1 cellular context compared by ENCODE assay signal in the genomic region with DNA sequence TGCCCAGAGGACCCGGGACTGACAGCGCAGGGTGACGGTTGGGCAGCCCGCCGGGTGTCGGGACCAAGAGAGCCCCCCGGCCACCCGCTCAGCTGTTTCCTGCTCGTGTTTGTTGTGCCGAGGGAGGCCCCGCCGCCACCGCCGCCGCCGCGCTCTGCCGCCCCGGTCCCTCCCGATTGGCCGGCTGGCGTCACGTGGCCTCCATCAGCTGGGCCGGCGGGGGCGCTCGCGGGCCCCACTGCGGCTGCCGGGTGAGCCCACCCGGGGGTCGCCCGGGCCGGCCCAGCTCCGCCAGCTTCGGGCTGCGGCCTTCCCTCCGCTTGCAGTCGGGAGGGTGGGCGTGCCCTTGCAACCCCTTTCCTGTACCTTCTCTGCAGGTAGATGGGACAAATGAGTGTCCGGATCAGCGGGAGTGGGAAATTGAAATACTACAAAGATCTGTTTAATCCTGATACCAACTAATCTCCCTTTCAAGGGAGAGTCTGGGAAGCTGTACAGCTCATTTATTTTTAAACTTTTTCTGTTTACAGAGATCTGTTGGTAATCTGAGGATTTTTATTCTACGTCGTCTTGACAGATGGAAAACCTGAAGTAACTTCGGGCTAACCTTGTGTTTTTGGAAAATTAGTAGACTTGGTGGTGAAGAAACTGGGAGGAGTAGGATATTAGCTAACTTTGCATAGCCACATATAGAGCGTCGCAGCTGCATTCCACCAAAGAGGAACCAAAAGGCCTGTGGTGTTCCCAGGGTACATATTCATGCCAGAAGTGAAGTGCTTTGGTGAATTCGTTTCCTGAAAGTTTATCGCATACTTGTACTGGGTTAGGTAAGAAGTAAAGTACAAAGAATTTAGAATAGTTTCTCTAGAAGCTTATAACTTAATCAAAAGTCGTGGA.
TF ChIP-seq lines count a peak whose summit lies in the region.

No MANE protein-coding gene starts in this region.

TF ChIP-seq in HepG2, 621 proteins besides CTCF, POLR2A, EP300 and RAD21 (continued from another document and continues in another):
- TF ChIP-seq, protein P1, sequence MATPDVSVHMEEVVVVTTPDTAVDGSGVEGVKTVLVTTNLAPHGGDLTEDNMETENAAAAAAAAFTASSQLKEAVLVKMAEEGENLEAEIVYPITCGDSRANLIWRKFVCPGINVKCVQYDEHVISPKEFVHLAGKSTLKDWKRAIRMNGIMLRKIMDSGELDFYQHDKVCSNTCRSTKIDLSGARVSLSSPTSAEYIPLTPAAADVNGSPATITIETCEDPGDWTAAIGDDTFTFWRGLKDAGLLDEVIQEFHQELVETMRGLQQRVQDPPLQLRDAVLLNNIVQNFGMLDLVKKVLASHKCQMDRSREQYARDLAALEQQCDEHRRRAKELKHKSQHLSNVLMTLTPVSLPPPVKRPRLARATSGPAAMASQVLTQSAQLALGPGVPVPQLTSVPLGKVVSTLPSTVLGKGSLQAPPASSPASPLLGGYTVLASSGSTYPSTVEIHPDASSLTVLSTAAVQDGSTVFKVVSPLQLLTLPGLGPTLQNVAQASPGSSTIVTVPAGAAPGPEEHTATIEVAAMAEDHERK (CRISPR knock-in tag; IDR thresholded peaks at IDR 0.05; ENCODE audit: low read depth) = no peak
- TF ChIP-seq PITX1 (CRISPR knock-in tag; IDR thresholded peaks at IDR 0.05) (no peak; the same call in 1 of the 2 replicates), ZMYM2 (CRISPR knock-in tag; IDR thresholded peaks at IDR 0.05) (no peak), ZNF232 (CRISPR knock-in tag; IDR thresholded peaks at IDR 0.05; ENCODE audit: borderline replicate concordance) (0 out of 2 replicates have a peak, but pooled peaks have one; percentile 27), HNRNPK (IDR thresholded peaks at IDR 0.05; ENCODE audit: low read depth, low read length, poor library complexity, severe bottlenecking) (peak; percentile 71), TCF7 (IDR thresholded peaks at IDR 0.05; ENCODE audit: low read depth) (no peak), ARHGAP35 (CRISPR knock-in tag; IDR thresholded peaks at IDR 0.05; ENCODE audit: borderline replicate concordance) (no peak), ZFP36L2 (CRISPR knock-in tag; IDR thresholded peaks at IDR 0.05) (no peak), ZBTB38 (CRISPR knock-in tag; IDR thresholded peaks at IDR 0.05) (no peak), ZNF598 (CRISPR knock-in tag; IDR thresholded peaks at IDR 0.05; ENCODE audit: borderline replicate concordance) (no peak), BORCS8-MEF2B (CRISPR knock-in tag; IDR thresholded peaks at IDR 0.05) (no peak), SIX1 (CRISPR knock-in tag; IDR thresholded peaks at IDR 0.05; ENCODE audit: borderline replicate concordance) (no peak), KDM2A (CRISPR knock-in tag; IDR thresholded peaks at IDR 0.05; ENCODE audit: borderline replicate concordance, low read depth) (peak; percentile 53; the same call in 1 of the 2 replicates), MYNN (CRISPR knock-in tag; IDR thresholded peaks at IDR 0.05; ENCODE audit: low read depth) (no peak), KDM5A (IDR thresholded peaks at IDR 0.05; ENCODE audit: borderline replicate concordance, low read length) (peak; percentile 41; the same call in 1 of the 2 replicates), GLI4 (CRISPR knock-in tag; IDR thresholded peaks at IDR 0.05; ENCODE audit: borderline replicate concordance) (no peak), ZNF24 (IDR thresholded peaks at IDR 0.05) (no peak), SATB2 (CRISPR knock-in tag; IDR thresholded peaks at IDR 0.05) (0 out of 2 replicates have a peak, but pooled peaks have one; percentile 65), TEAD3 (CRISPR knock-in tag; optimal IDR thresholded peaks at IDR 0.05; ENCODE audit: borderline replicate concordance) (peak; percentile 27), ZNF816 (CRISPR knock-in tag; IDR thresholded peaks at IDR 0.05; ENCODE audit: borderline replicate concordance) (no peak), NFKBIZ (CRISPR knock-in tag; IDR thresholded peaks at IDR 0.05) (no peak), CENPT (CRISPR knock-in tag; IDR thresholded peaks at IDR 0.05; ENCODE audit: low read depth) (no peak), MED13 (CRISPR knock-in tag; IDR thresholded peaks at IDR 0.05) (no peak), ELF1 (CRISPR knock-in tag; IDR thresholded peaks at IDR 0.05) (no peak), ZNF543 (CRISPR knock-in tag; IDR thresholded peaks at IDR 0.05) (no peak), ZNF616 (CRISPR knock-in tag; IDR thresholded peaks at IDR 0.05; ENCODE audit: low read depth) (no peak; the same call in 1 of the 2 replicates), ZNF484 (CRISPR knock-in tag; IDR thresholded peaks at IDR 0.05; ENCODE audit: borderline replicate concordance, low read depth) (no peak), SMARCC2 (IDR thresholded peaks at IDR 0.05) (0 out of 2 replicates have a peak, but pooled peaks have one; percentile 9), HDAC2 (CRISPR knock-in tag; IDR thresholded peaks at IDR 0.05) (no peak), ZNF569 (CRISPR knock-in tag; IDR thresholded peaks at IDR 0.05; ENCODE audit: borderline replicate concordance) (no peak)
- TF ChIP-seq, protein P2, sequence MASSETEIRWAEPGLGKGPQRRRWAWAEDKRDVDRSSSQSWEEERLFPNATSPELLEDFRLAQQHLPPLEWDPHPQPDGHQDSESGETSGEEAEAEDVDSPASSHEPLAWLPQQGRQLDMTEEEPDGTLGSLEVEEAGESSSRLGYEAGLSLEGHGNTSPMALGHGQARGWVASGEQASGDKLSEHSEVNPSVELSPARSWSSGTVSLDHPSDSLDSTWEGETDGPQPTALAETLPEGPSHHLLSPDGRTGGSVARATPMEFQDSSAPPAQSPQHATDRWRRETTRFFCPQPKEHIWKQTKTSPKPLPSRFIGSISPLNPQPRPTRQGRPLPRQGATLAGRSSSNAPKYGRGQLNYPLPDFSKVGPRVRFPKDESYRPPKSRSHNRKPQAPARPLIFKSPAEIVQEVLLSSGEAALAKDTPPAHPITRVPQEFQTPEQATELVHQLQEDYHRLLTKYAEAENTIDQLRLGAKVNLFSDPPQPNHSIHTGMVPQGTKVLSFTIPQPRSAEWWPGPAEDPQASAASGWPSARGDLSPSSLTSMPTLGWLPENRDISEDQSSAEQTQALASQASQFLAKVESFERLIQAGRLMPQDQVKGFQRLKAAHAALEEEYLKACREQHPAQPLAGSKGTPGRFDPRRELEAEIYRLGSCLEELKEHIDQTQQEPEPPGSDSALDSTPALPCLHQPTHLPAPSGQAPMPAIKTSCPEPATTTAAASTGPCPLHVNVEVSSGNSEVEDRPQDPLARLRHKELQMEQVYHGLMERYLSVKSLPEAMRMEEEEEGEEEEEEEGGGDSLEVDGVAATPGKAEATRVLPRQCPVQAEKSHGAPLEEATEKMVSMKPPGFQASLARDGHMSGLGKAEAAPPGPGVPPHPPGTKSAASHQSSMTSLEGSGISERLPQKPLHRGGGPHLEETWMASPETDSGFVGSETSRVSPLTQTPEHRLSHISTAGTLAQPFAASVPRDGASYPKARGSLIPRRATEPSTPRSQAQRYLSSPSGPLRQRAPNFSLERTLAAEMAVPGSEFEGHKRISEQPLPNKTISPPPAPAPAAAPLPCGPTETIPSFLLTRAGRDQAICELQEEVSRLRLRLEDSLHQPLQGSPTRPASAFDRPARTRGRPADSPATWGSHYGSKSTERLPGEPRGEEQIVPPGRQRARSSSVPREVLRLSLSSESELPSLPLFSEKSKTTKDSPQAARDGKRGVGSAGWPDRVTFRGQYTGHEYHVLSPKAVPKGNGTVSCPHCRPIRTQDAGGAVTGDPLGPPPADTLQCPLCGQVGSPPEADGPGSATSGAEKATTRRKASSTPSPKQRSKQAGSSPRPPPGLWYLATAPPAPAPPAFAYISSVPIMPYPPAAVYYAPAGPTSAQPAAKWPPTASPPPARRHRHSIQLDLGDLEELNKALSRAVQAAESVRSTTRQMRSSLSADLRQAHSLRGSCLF (CRISPR knock-in tag; IDR thresholded peaks at IDR 0.05; ENCODE audit: borderline replicate concordance) = no peak
- TF ChIP-seq, protein P3, sequence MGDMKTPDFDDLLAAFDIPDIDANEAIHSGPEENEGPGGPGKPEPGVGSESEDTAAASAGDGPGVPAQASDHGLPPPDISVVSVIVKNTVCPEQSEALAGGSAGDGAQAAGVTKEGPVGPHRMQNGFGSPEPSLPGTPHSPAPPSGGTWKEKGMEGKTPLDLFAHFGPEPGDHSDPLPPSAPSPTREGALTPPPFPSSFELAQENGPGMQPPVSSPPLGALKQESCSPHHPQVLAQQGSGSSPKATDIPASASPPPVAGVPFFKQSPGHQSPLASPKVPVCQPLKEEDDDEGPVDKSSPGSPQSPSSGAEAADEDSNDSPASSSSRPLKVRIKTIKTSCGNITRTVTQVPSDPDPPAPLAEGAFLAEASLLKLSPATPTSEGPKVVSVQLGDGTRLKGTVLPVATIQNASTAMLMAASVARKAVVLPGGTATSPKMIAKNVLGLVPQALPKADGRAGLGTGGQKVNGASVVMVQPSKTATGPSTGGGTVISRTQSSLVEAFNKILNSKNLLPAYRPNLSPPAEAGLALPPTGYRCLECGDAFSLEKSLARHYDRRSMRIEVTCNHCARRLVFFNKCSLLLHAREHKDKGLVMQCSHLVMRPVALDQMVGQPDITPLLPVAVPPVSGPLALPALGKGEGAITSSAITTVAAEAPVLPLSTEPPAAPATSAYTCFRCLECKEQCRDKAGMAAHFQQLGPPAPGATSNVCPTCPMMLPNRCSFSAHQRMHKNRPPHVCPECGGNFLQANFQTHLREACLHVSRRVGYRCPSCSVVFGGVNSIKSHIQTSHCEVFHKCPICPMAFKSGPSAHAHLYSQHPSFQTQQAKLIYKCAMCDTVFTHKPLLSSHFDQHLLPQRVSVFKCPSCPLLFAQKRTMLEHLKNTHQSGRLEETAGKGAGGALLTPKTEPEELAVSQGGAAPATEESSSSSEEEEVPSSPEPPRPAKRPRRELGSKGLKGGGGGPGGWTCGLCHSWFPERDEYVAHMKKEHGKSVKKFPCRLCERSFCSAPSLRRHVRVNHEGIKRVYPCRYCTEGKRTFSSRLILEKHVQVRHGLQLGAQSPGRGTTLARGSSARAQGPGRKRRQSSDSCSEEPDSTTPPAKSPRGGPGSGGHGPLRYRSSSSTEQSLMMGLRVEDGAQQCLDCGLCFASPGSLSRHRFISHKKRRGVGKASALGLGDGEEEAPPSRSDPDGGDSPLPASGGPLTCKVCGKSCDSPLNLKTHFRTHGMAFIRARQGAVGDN (CRISPR knock-in tag; IDR thresholded peaks at IDR 0.05) = no peak; the same call in none of the 2 replicates
- TF ChIP-seq, protein P4, sequence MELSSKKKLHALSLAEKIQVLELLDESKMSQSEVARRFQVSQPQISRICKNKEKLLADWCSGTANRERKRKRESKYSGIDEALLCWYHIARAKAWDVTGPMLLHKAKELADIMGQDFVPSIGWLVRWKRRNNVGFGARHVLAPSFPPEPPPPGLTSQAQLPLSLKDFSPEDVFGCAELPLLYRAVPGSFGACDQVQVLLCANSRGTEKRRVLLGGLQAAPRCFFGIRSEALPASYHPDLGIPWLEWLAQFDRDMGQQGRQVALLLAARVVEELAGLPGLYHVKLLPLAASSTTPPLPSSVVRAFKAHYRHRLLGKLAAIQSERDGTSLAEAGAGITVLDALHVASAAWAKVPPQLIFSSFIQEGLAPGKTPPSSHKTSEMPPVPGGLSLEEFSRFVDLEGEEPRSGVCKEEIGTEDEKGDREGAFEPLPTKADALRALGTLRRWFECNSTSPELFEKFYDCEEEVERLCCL (CRISPR knock-in tag; IDR thresholded peaks at IDR 0.05; ENCODE audit: borderline replicate concordance) = no peak
- TF ChIP-seq, protein P5, sequence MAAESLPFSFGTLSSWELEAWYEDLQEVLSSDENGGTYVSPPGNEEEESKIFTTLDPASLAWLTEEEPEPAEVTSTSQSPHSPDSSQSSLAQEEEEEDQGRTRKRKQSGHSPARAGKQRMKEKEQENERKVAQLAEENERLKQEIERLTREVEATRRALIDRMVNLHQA (CRISPR knock-in tag; IDR thresholded peaks at IDR 0.05) = no peak
- TF ChIP-seq, protein P6, sequence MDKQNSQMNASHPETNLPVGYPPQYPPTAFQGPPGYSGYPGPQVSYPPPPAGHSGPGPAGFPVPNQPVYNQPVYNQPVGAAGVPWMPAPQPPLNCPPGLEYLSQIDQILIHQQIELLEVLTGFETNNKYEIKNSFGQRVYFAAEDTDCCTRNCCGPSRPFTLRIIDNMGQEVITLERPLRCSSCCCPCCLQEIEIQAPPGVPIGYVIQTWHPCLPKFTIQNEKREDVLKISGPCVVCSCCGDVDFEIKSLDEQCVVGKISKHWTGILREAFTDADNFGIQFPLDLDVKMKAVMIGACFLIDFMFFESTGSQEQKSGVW (CRISPR knock-in tag; IDR thresholded peaks at IDR 0.05; ENCODE audit: borderline replicate concordance) = no peak
- TF ChIP-seq, protein P7, sequence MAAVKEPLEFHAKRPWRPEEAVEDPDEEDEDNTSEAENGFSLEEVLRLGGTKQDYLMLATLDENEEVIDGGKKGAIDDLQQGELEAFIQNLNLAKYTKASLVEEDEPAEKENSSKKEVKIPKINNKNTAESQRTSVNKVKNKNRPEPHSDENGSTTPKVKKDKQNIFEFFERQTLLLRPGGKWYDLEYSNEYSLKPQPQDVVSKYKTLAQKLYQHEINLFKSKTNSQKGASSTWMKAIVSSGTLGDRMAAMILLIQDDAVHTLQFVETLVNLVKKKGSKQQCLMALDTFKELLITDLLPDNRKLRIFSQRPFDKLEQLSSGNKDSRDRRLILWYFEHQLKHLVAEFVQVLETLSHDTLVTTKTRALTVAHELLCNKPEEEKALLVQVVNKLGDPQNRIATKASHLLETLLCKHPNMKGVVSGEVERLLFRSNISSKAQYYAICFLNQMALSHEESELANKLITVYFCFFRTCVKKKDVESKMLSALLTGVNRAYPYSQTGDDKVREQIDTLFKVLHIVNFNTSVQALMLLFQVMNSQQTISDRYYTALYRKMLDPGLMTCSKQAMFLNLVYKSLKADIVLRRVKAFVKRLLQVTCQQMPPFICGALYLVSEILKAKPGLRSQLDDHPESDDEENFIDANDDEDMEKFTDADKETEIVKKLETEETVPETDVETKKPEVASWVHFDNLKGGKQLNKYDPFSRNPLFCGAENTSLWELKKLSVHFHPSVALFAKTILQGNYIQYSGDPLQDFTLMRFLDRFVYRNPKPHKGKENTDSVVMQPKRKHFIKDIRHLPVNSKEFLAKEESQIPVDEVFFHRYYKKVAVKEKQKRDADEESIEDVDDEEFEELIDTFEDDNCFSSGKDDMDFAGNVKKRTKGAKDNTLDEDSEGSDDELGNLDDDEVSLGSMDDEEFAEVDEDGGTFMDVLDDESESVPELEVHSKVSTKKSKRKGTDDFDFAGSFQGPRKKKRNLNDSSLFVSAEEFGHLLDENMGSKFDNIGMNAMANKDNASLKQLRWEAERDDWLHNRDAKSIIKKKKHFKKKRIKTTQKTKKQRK (IDR thresholded peaks at IDR 0.05; ENCODE audit: low read length) = no peak
- TF ChIP-seq, protein P8, sequence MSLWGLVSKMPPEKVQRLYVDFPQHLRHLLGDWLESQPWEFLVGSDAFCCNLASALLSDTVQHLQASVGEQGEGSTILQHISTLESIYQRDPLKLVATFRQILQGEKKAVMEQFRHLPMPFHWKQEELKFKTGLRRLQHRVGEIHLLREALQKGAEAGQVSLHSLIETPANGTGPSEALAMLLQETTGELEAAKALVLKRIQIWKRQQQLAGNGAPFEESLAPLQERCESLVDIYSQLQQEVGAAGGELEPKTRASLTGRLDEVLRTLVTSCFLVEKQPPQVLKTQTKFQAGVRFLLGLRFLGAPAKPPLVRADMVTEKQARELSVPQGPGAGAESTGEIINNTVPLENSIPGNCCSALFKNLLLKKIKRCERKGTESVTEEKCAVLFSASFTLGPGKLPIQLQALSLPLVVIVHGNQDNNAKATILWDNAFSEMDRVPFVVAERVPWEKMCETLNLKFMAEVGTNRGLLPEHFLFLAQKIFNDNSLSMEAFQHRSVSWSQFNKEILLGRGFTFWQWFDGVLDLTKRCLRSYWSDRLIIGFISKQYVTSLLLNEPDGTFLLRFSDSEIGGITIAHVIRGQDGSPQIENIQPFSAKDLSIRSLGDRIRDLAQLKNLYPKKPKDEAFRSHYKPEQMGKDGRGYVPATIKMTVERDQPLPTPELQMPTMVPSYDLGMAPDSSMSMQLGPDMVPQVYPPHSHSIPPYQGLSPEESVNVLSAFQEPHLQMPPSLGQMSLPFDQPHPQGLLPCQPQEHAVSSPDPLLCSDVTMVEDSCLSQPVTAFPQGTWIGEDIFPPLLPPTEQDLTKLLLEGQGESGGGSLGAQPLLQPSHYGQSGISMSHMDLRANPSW (CRISPR knock-in tag; IDR thresholded peaks at IDR 0.05; ENCODE audit: borderline replicate concordance) = no peak
